Comparison of ENCODE assay signal across 8 cellular contexts in the genomic region with DNA sequence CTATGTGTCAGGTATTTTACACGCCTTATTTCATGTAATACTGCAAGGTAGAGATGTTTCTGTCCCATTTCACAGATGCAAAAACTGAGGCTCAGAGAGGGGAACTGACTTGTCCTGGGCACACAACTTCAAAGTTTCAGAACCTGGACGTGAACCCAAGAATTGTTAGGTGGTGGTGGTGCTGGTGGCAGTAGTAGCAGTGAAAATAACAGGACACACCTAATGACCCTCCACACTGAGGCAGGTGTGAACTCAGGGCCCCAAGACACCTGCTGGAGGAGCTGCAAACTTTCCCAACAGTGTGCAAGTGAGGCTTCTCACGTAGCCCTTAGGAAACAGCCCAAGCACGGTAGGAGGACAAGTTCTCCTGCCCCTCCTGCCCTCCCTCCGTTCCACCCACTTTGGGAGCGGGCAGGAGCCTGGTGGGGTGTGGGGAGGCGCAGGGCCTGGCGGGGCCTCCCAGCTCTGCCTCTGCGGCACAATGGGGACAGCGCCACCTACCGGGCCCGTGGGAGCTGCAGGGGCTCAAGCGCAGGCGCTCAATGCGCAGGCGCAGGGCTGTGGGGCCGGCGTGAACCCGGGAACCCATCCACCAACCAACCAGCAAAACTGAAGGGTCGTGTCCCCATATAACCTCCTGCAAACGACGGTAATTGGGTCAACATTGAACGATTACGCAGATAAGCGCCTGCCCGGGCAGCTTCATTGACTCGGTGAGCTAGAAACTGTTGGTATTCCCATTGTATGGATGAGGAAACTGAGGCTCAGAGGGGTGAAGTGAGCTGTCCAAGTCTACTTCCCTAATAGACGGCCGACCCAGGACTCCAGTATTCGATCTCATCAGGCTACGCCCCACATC. TPM values are rescaled to one million over a fixed set of nuclear protein-coding genes. Genes with fewer than 3 reads are reported as not detected.
DNase-seq lines count a peak whose midpoint lies in the region; ATAC-seq and TF ChIP-seq lines count a peak whose summit lies in the region.

No MANE protein-coding gene starts in this region.

- H3K9me3 ChIP-seq in Peyer's patch = no peaks in the 10 kb centered on the region
- H3K9me3 ChIP-seq in neuron (ENCODE audit: low read length) = no peaks in the 10 kb centered on the region
- no peaks in the 10 kb centered on the region for H3K9me3 ChIP-seq in stomach

- no peak overlapping the region for H3K27ac Mint-ChIP-seq in activated T-helper 1 cell treated with anti-CD3 and anti-CD28 coated beads, Interleukin-12 subunit alpha, Interleukin-12 subunit beta, Interleukin-2, Interleukin-4 antibody, amounts not matched to agents 30 ng/mL and 10 ng/mL and 1 ng/mL, durations not matched to agents 14 hours and 24 hours and 36 hours

- TF ChIP-seq CTCF in KMS-11 (conservative IDR thresholded peaks at IDR 0.05; ENCODE audit: low read depth, low read length) = peak; percentile 79
- peak; percentile 83 to 99 (median 98) for TF ChIP-seq CTCF in Peyer's patch (IDR thresholded peaks at IDR 0.05)
- TF ChIP-seq CTCF in fibroblast of the aortic adventitia (IDR thresholded peaks at IDR 0.05; ENCODE audit: insufficient read depth, low read length) = peak; percentile 94
- peak in 5 of 7 experiments; percentile 94 to 98 (median 97) for TF ChIP-seq CTCF in stomach (IDR thresholded peaks at IDR 0.05)

- peak overlapping the region; percentile 10; the same call in 1 of the 2 replicates for H3K4me2 ChIP-seq in KMS-11

- intact Hi-C loops in activated T-helper 1 cell treated with anti-CD3 and anti-CD28 coated beads, Interleukin-12 subunit alpha, Interleukin-12 subunit beta, Interleukin-2, Interleukin-4 antibody, amounts not matched to agents 30 ng/mL and 10 ng/mL and 1 ng/mL, durations not matched to agents 14 hours and 24 hours and 36 hours (cut with micrococcal nuclease) = loop anchor here (1.0 to 10.0 kb wide), 4 partner anchors 35 to 420 kb away; a partner anchor contains a TSS
- intact Hi-C loops in stomach (cut with DNase I; ENCODE audit: low total_unique reads) = loop anchor here (5.0 kb wide), 1 partner anchor 38 kb away; no protein-coding TSS in a partner anchor

- DNase-seq in DMS 273 (lab: John Stamatoyannopoulos, UW; ENCODE audit: unreplicated experiment) (peak; percentile 91), Peyer's patch (peak; percentile 81 to 94 (median 92)), fibroblast of the aortic adventitia (ENCODE audit: low read depth) (peak; percentile 77), stomach (peak; percentile 94)
- DNase-seq in activated T-helper 1 cell treated with anti-CD3 and anti-CD28 coated beads, Interleukin-12 subunit alpha, Interleukin-12 subunit beta, Interleukin-2, Interleukin-4 antibody, amounts not matched to agents 30 ng/mL and 10 ng/mL and 1 ng/mL, durations not matched to agents 14 hours and 24 hours and 36 hours (ENCODE audit: low spot score) = peak; percentile 85

- whole genome bisulfite sequencing in stomach, 5 donors = 12 to 18% (median 13%) methylated on average over 23 to 31 of the region's 31 CpGs

- H3K4me1 Mint-ChIP-seq in activated T-helper 1 cell treated with anti-CD3 and anti-CD28 coated beads, Interleukin-12 subunit alpha, Interleukin-12 subunit beta, Interleukin-2, Interleukin-4 antibody, amounts not matched to agents 30 ng/mL and 10 ng/mL and 1 ng/mL, durations not matched to agents 14 hours and 24 hours and 36 hours (ENCODE audit: low read depth) = peaks cover 5% of the 10 kb centered on the region

- H3K36me3 Mint-ChIP-seq in activated T-helper 1 cell treated with anti-CD3 and anti-CD28 coated beads, Interleukin-12 subunit alpha, Interleukin-12 subunit beta, Interleukin-2, Interleukin-4 antibody, amounts not matched to agents 30 ng/mL and 10 ng/mL and 1 ng/mL, durations not matched to agents 14 hours and 24 hours and 36 hours (ENCODE audit: low read depth) = no peaks in the 10 kb centered on the region

- TF ChIP-seq POLR2A in Peyer's patch (IDR thresholded peaks at IDR 0.05) (no peak), stomach (IDR thresholded peaks at IDR 0.05) (no peak)

- H4K20me1 ChIP-seq in KMS-11 (ENCODE audit: insufficient read depth) = no peaks in the 10 kb centered on the region

- H3K4me3 Mint-ChIP-seq in activated T-helper 1 cell treated with anti-CD3 and anti-CD28 coated beads, Interleukin-12 subunit alpha, Interleukin-12 subunit beta, Interleukin-2, Interleukin-4 antibody, amounts not matched to agents 30 ng/mL and 10 ng/mL and 1 ng/mL, durations not matched to agents 14 hours and 24 hours and 36 hours = peak overlapping the region; percentile 37

- H2AFZ ChIP-seq in KMS-11 (ENCODE audit: low read depth) (peak overlapping the region; percentile 35), neuron (ENCODE audit: low read depth, low read length) (peak overlapping the region; percentile 18)

- no peaks in the 10 kb centered on the region for H3K79me2 ChIP-seq in KMS-11 (ENCODE audit: insufficient read depth, low read depth)

- ATAC-seq in GM21529 (IDR thresholded peaks at IDR 0.05; ENCODE audit: unreplicated experiment) = peak; percentile 82

- H3K27me3 Mint-ChIP-seq in activated T-helper 1 cell treated with anti-CD3 and anti-CD28 coated beads, Interleukin-12 subunit alpha, Interleukin-12 subunit beta, Interleukin-2, Interleukin-4 antibody, amounts not matched to agents 30 ng/mL and 10 ng/mL and 1 ng/mL, durations not matched to agents 14 hours and 24 hours and 36 hours (ENCODE audit: insufficient read depth) = no peaks in the 10 kb centered on the region

- no peak overlapping the region for H3K9ac ChIP-seq in KMS-11

- no peaks in the 10 kb centered on the region for H3K27me3 ChIP-seq in KMS-11 (ENCODE audit: insufficient read depth, low read depth)
- H3K27me3 ChIP-seq in Peyer's patch = no peaks in the 10 kb centered on the region
- H3K27me3 ChIP-seq in neuron (ENCODE audit: insufficient read depth, low read length) = no peaks in the 10 kb centered on the region
- H3K27me3 ChIP-seq in stomach = no peaks in the 10 kb centered on the region

- H3K9me3 Mint-ChIP-seq in activated T-helper 1 cell treated with anti-CD3 and anti-CD28 coated beads, Interleukin-12 subunit alpha, Interleukin-12 subunit beta, Interleukin-2, Interleukin-4 antibody, amounts not matched to agents 30 ng/mL and 10 ng/mL and 1 ng/mL, durations not matched to agents 14 hours and 24 hours and 36 hours = no peaks in the 10 kb centered on the region

- H3K4me1 ChIP-seq in KMS-11 (ENCODE audit: low read depth, poor library complexity, severe bottlenecking) (peaks cover 10% of the 10 kb centered on the region), Peyer's patch (peaks cover 0 to 8% (median 3%) of the 10 kb centered on the region in 4 donors), neuron (ENCODE audit: insufficient read depth, low read length) (no peaks in the 10 kb centered on the region), stomach (peaks cover 0 to 27% (median 8%) of the 10 kb centered on the region in 4 donors)

- H3K4me3 ChIP-seq in KMS-11 (IDR thresholded peaks at IDR 0.05; ENCODE audit: insufficient read depth, low read depth, low read length) = no peak overlapping the region
- peak overlapping the region in 3 of 4 donors; percentile 7 to 38 (median 28) for H3K4me3 ChIP-seq in Peyer's patch
- H3K4me3 ChIP-seq in fibroblast of the aortic adventitia (ENCODE audit: low read depth, low read length) = peak overlapping the region; percentile 62
- H3K4me3 ChIP-seq in neuron (ENCODE audit: low read length) = peak overlapping the region; percentile 30
- peak overlapping the region; percentile 16 to 28 (median 19) for H3K4me3 ChIP-seq in stomach

- H3K36me3 ChIP-seq in KMS-11 (ENCODE audit: insufficient read depth) (no peaks in the 10 kb centered on the region), Peyer's patch (no peaks in the 10 kb centered on the region), neuron (ENCODE audit: insufficient read depth, low read length) (no peaks in the 10 kb centered on the region), stomach (no peaks in the 10 kb centered on the region)

- H3K27ac ChIP-seq in KMS-11 = no peak overlapping the region
- peak overlapping the region in 1 of 4 donors; percentile 44 for H3K27ac ChIP-seq in Peyer's patch
- no peak overlapping the region for H3K27ac ChIP-seq in stomach

- TF ChIP-seq EP300 in stomach (IDR thresholded peaks at IDR 0.05) = no peak

RNA-seq across cellular contexts. Expression of a gene that starts 12.0 kb away (rescaled TPM):
- under 1 TPM in 2 of 4 donors, not detected in 2; 0.27 to 0.57 TPM for total RNA-seq in Peyer's patch
- not detected in 2 replicates for total RNA-seq in activated T-helper 1 cell treated with anti-CD3 and anti-CD28 coated beads, Interleukin-12 subunit alpha, Interleukin-12 subunit beta, Interleukin-2, Interleukin-4 antibody, amounts not matched to agents 30 ng/mL and 10 ng/mL and 1 ng/mL, durations not matched to agents 14 hours and 24 hours and 36 hours
- total RNA-seq in fibroblast of the aortic adventitia (ENCODE audit: low replicate concordance) = 0.25 and 2.1 TPM in 2 replicates
- total RNA-seq in stomach = 1 to 10 TPM in 2 of 5 donors, not detected in 3; 1.0 to 1.8 TPM
- polyA plus RNA-seq in stomach = 1 to 10 TPM in 1 of 3 donors, under 1 TPM in 1, not detected in 1; 0.75 to 3.8 TPM

RNA-seq across cellular contexts. Expression of a gene that starts 35.1 kb away (rescaled TPM):
- total RNA-seq in Peyer's patch (100 to 1,000 TPM in 3 of 4 donors, 10 to 100 TPM in 1; 27.2 to 149 (median 141) TPM), fibroblast of the aortic adventitia (ENCODE audit: low replicate concordance) (15.8 and 55.1 TPM in 2 replicates), stomach (10 to 100 TPM; 26.4 to 93.6 (median 60.7) TPM)
- total RNA-seq in activated T-helper 1 cell treated with anti-CD3 and anti-CD28 coated beads, Interleukin-12 subunit alpha, Interleukin-12 subunit beta, Interleukin-2, Interleukin-4 antibody, amounts not matched to agents 30 ng/mL and 10 ng/mL and 1 ng/mL, durations not matched to agents 14 hours and 24 hours and 36 hours = 27.7 and 29.1 TPM in 2 replicates
- 10 to 100 TPM; 28.0 to 80.7 (median 39.6) TPM for polyA plus RNA-seq in stomach

RNA-seq across cellular contexts. Expression of a gene that starts 54.9 kb away (rescaled TPM):
- 100 to 1,000 TPM in 1 of 4 donors, 10 to 100 TPM in 3; 23.9 to 120 (median 36.3) TPM for total RNA-seq in Peyer's patch
- 30.4 and 31.1 TPM in 2 replicates for total RNA-seq in activated T-helper 1 cell treated with anti-CD3 and anti-CD28 coated beads, Interleukin-12 subunit alpha, Interleukin-12 subunit beta, Interleukin-2, Interleukin-4 antibody, amounts not matched to agents 30 ng/mL and 10 ng/mL and 1 ng/mL, durations not matched to agents 14 hours and 24 hours and 36 hours
- total RNA-seq in fibroblast of the aortic adventitia (ENCODE audit: low replicate concordance) = 8.4 and 11.5 TPM in 2 replicates
- 10 to 100 TPM; 13.8 to 45.5 (median 28.3) TPM for total RNA-seq in stomach
- 10 to 100 TPM in 1 of 3 donors, 1 to 10 TPM in 2; 7.9 to 11.9 (median 8.8) TPM for polyA plus RNA-seq in stomach
